ENCODE assay signal across 2 cellular contexts in genomic region chr5:159095218-159095617, GRCh38.
TF ChIP-seq lines count a peak whose summit lies in the region.

No MANE protein-coding gene starts in this region.

TF ChIP-seq in HEK293T, 16 proteins besides CTCF, POLR2A, EP300 and RAD21 (continued from another document):
- TF ChIP-seq CTBP1 (IDR thresholded peaks at IDR 0.05; ENCODE audit: borderline replicate concordance) (no peak), BHLHE40 (IDR thresholded peaks at IDR 0.05; ENCODE audit: borderline replicate concordance) (no peak), L3MBTL2 (conservative IDR thresholded peaks at IDR 0.05) (peak; percentile 92)

TF ChIP-seq in GM12878, 131 proteins besides CTCF, POLR2A, EP300 and RAD21:
- TF ChIP-seq ZBTB40 (IDR thresholded peaks at IDR 0.05; ENCODE audit: borderline replicate concordance) (peak; percentile 52; the same call in 1 of the 2 replicates), CHD1 (IDR thresholded peaks at IDR 0.05; ENCODE audit: low read depth, low read length) (no peak), MYC (IDR thresholded peaks at IDR 0.05; ENCODE audit: insufficient read depth, insufficient read length, insufficient replicate concordance, low read length, severe bottlenecking) (no peak), NBN (IDR thresholded peaks at IDR 0.05) (0 out of 2 replicates have a peak, but pooled peaks have one; percentile 12), IKZF2 (IDR thresholded peaks at IDR 0.05) (peak in 1 of 2 experiments; percentile 26; a peak in 1 of 4 replicates), ZBTB33 (IDR thresholded peaks at IDR 0.05) (peak; percentile 81; the same call in 1 of the 2 replicates), TBL1XR1 (IDR thresholded peaks at IDR 0.05; ENCODE audit: low read depth, low read length) (no peak)
- TF ChIP-seq, protein P1, sequence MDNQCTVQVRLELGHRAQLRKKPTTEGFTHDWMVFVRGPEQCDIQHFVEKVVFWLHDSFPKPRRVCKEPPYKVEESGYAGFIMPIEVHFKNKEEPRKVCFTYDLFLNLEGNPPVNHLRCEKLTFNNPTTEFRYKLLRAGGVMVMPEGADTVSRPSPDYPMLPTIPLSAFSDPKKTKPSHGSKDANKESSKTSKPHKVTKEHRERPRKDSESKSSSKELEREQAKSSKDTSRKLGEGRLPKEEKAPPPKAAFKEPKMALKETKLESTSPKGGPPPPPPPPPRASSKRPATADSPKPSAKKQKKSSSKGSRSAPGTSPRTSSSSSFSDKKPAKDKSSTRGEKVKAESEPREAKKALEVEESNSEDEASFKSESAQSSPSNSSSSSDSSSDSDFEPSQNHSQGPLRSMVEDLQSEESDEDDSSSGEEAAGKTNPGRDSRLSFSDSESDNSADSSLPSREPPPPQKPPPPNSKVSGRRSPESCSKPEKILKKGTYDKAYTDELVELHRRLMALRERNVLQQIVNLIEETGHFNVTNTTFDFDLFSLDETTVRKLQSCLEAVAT (IDR thresholded peaks at IDR 0.05): peak; percentile 97
TF ChIP-seq in GM12878: peak in this region for 5.
